Comparison of ENCODE assay signal across 15 cellular contexts in genomic region chr1:204316164-204316563, GRCh38.
"Had no signal": no experiment of that assay in that cellular context is flagged by ENCODE, and none has a peak within 500 bp of the region (broad histone marks: within the 10 kb centered on the region; RNA-seq: fewer than 3 reads in every experiment).

No MANE protein-coding gene starts in this region.

- H3K4me3 Mint-ChIP-seq: activated naive CD8-positive, alpha-beta T cell treated with anti-CD3 and anti-CD28 coated beads, Interleukin-2, amount 50 U/mL, for 24 hours; naive thymus-derived CD8-positive, alpha-beta T cell had no signal

- H3K27me3 ChIP-seq: right lobe of liver had no signal

- H3K36me3 ChIP-seq: right lobe of liver, WERI-Rb-1 had no signal

- H3K27ac Mint-ChIP-seq: activated naive CD8-positive, alpha-beta T cell treated with anti-CD3 and anti-CD28 coated beads, Interleukin-2, amount 50 U/mL, for 24 hours; progenitor cell of endocrine pancreas had no signal

- H3K36me3 Mint-ChIP-seq: naive thymus-derived CD8-positive, alpha-beta T cell had no signal

- H3K27me3 Mint-ChIP-seq: activated naive CD8-positive, alpha-beta T cell treated with anti-CD3 and anti-CD28 coated beads, Interleukin-2, amount 50 U/mL, for 24 hours; progenitor cell of endocrine pancreas had no signal

- H3K27ac ChIP-seq: epithelial cell of prostate, right lobe of liver, WERI-Rb-1 had no signal

- H3K9me3 ChIP-seq: right lobe of liver had no signal

- H3K9me3 Mint-ChIP-seq: activated naive CD8-positive, alpha-beta T cell treated with anti-CD3 and anti-CD28 coated beads, Interleukin-2, amount 50 U/mL, for 24 hours; naive thymus-derived CD8-positive, alpha-beta T cell had no signal

- H3K4me3 ChIP-seq: right lobe of liver had no signal

- DNase-seq: activated CD4-positive, alpha-beta T cell treated with anti-CD3 and anti-CD28 coated beads for 4 hours; activated naive CD4-positive, alpha-beta T cell treated with Interleukin-2 at 50 U/mL for 16 hours; activated naive CD8-positive, alpha-beta T cell treated with anti-CD3 and anti-CD28 coated beads, Interleukin-2, amount 50 U/mL, for 24 hours; central memory CD4-positive, alpha-beta T cell; cortex of kidney; effector CD8-positive, alpha-beta T cell; hypothalamus; naive thymus-derived CD8-positive, alpha-beta T cell; right lobe of liver; stimulated activated CD4-positive, alpha-beta T cell treated with anti-CD3 and anti-CD28 coated beads, Interleukin-2, amount 100 ng/mL, for 48 hours; stimulated activated naive CD8-positive, alpha-beta T cell treated with anti-CD3 and anti-CD28 coated beads, Interleukin-15, Interleukin-2, amounts not matched to agents 100 U/mL and 50 U/mL, for 24 hours; T-helper 9 cell; WERI-Rb-1 had no signal
